In the genomic region with DNA sequence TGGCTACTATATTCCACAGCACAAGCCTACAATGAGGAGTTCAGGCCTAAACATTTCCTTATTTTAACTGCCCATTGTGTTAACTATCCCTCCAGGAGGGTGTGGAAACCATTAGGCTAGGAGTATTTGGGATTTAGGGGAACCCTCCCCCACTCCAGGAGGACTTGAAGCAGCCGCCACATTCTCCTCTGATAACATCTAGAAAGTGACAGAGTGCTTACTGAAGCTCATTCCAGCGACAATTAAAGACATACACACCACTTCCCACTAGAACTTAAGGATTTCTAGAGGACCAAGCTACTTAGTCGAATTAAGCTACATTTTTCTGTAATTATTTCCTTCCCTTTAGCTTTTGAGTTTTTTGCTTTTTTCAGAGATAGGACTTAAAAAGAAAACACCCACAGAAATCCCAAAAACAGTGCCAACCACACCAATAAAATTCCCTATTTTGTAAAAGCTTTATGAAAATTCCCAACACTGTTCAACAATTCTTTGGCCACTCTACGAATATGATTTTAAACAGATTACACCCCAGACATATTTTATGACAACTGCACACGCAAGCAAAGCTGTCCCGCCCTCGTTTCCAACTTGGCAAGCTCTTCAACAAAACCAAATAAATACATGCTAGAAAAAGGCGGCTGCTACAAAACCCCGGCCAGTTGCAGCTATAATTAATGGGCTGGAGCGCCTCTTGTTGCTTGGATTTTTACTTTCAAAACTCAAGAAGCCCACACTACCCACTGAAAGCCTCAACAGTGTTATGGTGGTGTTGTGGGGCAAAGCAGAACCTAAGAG, we compare ENCODE assay signal across 12 cellular contexts. TPM values are rescaled to one million over a fixed set of nuclear protein-coding genes. Genes with fewer than 3 reads are reported as not detected.
A peak's percentile ranks its signal among the peaks of the same experiment; 100 is the strongest.
DNase-seq lines count a peak whose midpoint lies in the region; ATAC-seq and TF ChIP-seq lines count a peak whose summit lies in the region.
"Had no signal": no experiment of that assay in that cellular context is flagged by ENCODE, and none has a peak within 500 bp of the region (broad histone marks: within the 10 kb centered on the region; RNA-seq: fewer than 3 reads in every experiment).

No MANE protein-coding gene starts in this region.

- no peaks in the 10 kb centered on the region for H4K20me1 ChIP-seq in PC-9 (ENCODE audit: insufficient read depth)

- DNase-seq in EH (ENCODE audit: low read depth), result peak; percentile 52
- DNase-seq in Peyer's patch, result peak in 1 of 3 donors; percentile 55
- DNase-seq in fibroblast of villous mesenchyme (ENCODE audit: low read depth), result peak; percentile 96
- peak; percentile 53 to 72 (median 66) for DNase-seq in ovary
- no peak for DNase-seq in PC-9
- no peak for DNase-seq in Kasumi-1 (lab: John Stamatoyannopoulos, UW)
- DNase-seq: anterior cingulate cortex, NCI-H1930, SJCRH30 had no signal

- POLR2A ChIA-PET in PC-9 (lab: Charles Lee; ENCODE audit: unreplicated experiment), result no interaction called here

- H3K4me2 ChIP-seq in PC-9, result no peak overlapping the region

- intact Hi-C loops in ovary (cut with DNase I), result loop anchor here in 3 of 4 donors (5.0 to 10.0 kb wide), 5 partner anchors 48 to 521 kb away; a partner anchor contains a TSS
- intact Hi-C loops in PC-9 (cut with micrococcal nuclease; ENCODE audit: unreplicated experiment), result no loop called here

- H3K27me3 ChIP-seq in Peyer's patch, result peaks cover 0 to 24% of the 10 kb centered on the region in 2 donors
- H3K27me3 ChIP-seq in ovary, result no peaks in the 10 kb centered on the region
- H3K27me3 ChIP-seq in PC-9 (ENCODE audit: insufficient read depth, low read depth), result peaks cover 51% of the 10 kb centered on the region

- H2AFZ ChIP-seq in PC-9, result no peak overlapping the region

- no peak for TF ChIP-seq EP300 in ovary (IDR thresholded peaks at IDR 0.05)

- no peaks in the 10 kb centered on the region for H3F3A ChIP-seq in PC-9 (ENCODE audit: insufficient read depth, low read depth)

- CTCF ChIA-PET in PC-9 (lab: Charles Lee), result no interaction called here

- no peaks in the 10 kb centered on the region for H3K79me2 ChIP-seq in PC-9 (ENCODE audit: low read depth)

- TF ChIP-seq CTCF in Peyer's patch (IDR thresholded peaks at IDR 0.05) (no peak), fibroblast of villous mesenchyme (IDR thresholded peaks at IDR 0.05; ENCODE audit: insufficient read depth, low read depth, low read length) (no peak), ovary (IDR thresholded peaks at IDR 0.05) (no peak), PC-9 (conservative IDR thresholded peaks at IDR 0.05) (no peak)

- H3K9me2 ChIP-seq in PC-9 (ENCODE audit: insufficient read depth), result no peaks in the 10 kb centered on the region

- TF ChIP-seq POLR2A in Peyer's patch (IDR thresholded peaks at IDR 0.05), result no peak
- TF ChIP-seq POLR2A in ovary (IDR thresholded peaks at IDR 0.05), result no peak

- H3K4me3 ChIP-seq in Peyer's patch (no peak overlapping the region), fibroblast of villous mesenchyme (ENCODE audit: low read depth, low read length) (peak overlapping the region; percentile 40), ovary (no peak overlapping the region), PC-9 (no peak overlapping the region)
- H3K4me3 ChIP-seq: SJCRH30 had no signal

- H3K27ac ChIP-seq in Peyer's patch, result peak overlapping the region in 3 of 4 donors; percentile 20 to 84 (median 35)
- peak overlapping the region in 1 of 2 donors; percentile 61 for H3K27ac ChIP-seq in ovary
- no peak overlapping the region for H3K27ac ChIP-seq in PC-9
- H3K27ac ChIP-seq: SJCRH30 had no signal

- ATAC-seq in HG02885 (IDR thresholded peaks at IDR 0.05; ENCODE audit: poor library complexity, unreplicated experiment) (no peak), GM21619 (IDR thresholded peaks at IDR 0.05; ENCODE audit: unreplicated experiment) (no peak)

- peaks cover 0 to 16% (median 0%) of the 10 kb centered on the region in 4 donors for H3K4me1 ChIP-seq in Peyer's patch
- peaks cover 7% of the 10 kb centered on the region for H3K4me1 ChIP-seq in ovary (ENCODE audit: insufficient read depth)
- H3K4me1 ChIP-seq in PC-9 (replicated peaks; ENCODE audit: insufficient read depth), result no peaks in the 10 kb centered on the region
- H3K4me1 ChIP-seq: SJCRH30 had no signal

- H3K9me3 ChIP-seq in Peyer's patch (no peaks in the 10 kb centered on the region), ovary (no peaks in the 10 kb centered on the region), PC-9 (ENCODE audit: insufficient read depth, low read depth) (no peaks in the 10 kb centered on the region; the same call in 1 of the 2 replicates)
- H3K9me3 ChIP-seq: SJCRH30 had no signal

- WGBS in ovary, 3 donors, result 4 to 11% (median 10%) methylated on average over 10 of the region's 10 CpGs

- no TSS peak for BruUV-seq in PC-9 (replicated peaks; lab: Mats Ljungman, UMichigan)

- H3K36me3 ChIP-seq in Peyer's patch (no peaks in the 10 kb centered on the region), ovary (no peaks in the 10 kb centered on the region), PC-9 (ENCODE audit: low read depth) (no peaks in the 10 kb centered on the region)
- H3K36me3 ChIP-seq: SJCRH30 had no signal

RNA-seq across cellular contexts. Expression of a gene that starts 4.6 kb away (rescaled TPM):
- total RNA-seq in Peyer's patch, result 1 to 10 TPM in 3 of 4 donors, under 1 TPM in 1; 0.70 to 9.9 (median 4.1) TPM
- total RNA-seq in fibroblast of villous mesenchyme, result 3.0 and 5.2 TPM in 2 replicates
- 10 to 100 TPM; 13.1 to 35.5 (median 31.8) TPM for total RNA-seq in ovary
- polyA plus RNA-seq in ovary, result 10 to 100 TPM; 11.4 to 19.3 TPM
- total RNA-seq in PC-9 (2021), result not detected in 2 replicates
- total RNA-seq: pulmonary artery endothelial cell, SJCRH30 had no signal

Comparison
In these comparisons a context has a peak if more than half of its experiments do, and no peak if none do; other contexts are left out.
1. DNase-seq: peak in EH (single experiment), fibroblast of villous mesenchyme (single experiment) and ovary (5 of 5); none in PC-9 (0 of 2) and Kasumi-1 (0 of 2).